Comparison of ENCODE assay signal across 27 cellular contexts in the genomic region with DNA sequence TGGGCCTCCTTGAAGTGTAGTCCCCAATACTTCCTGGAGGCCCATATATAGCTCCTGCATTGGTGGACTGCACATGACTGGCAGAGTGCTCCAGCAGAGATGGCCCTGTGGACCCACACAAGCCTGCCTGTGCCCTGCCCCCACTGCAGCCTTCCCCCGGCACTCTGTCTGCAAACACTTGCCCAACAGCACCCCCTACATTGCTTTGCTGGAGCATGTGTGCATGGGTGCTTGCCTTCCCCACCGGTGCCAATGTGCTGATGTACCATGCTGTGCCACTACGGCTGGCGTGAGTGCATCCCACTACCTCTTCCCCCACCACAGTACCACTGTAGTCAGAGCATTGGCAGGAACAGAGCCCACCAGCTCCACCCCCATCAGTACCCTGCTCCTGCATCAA.
"Had no signal": no experiment of that assay in that cellular context is flagged by ENCODE, and none has a peak within 500 bp of the region (broad histone marks: within the 10 kb centered on the region; RNA-seq: fewer than 3 reads in every experiment).

No MANE protein-coding gene starts in this region.

- H3K27ac ChIP-seq: dorsolateral prefrontal cortex, heart right ventricle, pancreas, right lobe of liver, thoracic aorta, tibial nerve, upper lobe of left lung, uterus had no signal

- DNase-seq: dorsolateral prefrontal cortex; effector CD4-positive, alpha-beta T cell; heart right ventricle; hippocampal formation; immature natural killer cell; mesenchymal stem cell; mucosa of descending colon; naive B cell; nephron progenitor cell; occipital lobe; retina; right lobe of liver; stimulated activated CD4-positive, alpha-beta T cell treated with anti-CD3 and anti-CD28 coated beads, Interleukin-2, amount 100 ng/mL, for 24 hours; stimulated activated CD4-positive, alpha-beta T cell treated with anti-CD3 and anti-CD28 coated beads, Interleukin-4, amount 100 ng/mL, for 24 hours; stimulated activated naive CD8-positive, alpha-beta T cell treated with anti-CD3 and anti-CD28 coated beads, Interleukin-15, Interleukin-2, amounts not matched to agents 100 U/mL and 50 U/mL, for 24 hours; uterus had no signal

- H3K4me3 ChIP-seq: dorsolateral prefrontal cortex, heart right ventricle, mucosa of descending colon, pancreas, right lobe of liver, smooth muscle cell, thoracic aorta, tibial nerve, upper lobe of left lung, uterus had no signal

- H3K36me3 ChIP-seq: heart right ventricle, pancreas, right lobe of liver, thoracic aorta, tibial nerve, upper lobe of left lung, uterus had no signal

- FAIRE-seq: colon, frontal cortex, keratinocyte, pancreas had no signal

- H3K4me3 Mint-ChIP-seq: immature natural killer cell; mesothelial cell of epicardium; nephron progenitor cell; stimulated activated memory B cell treated with anti-CD40 and anti-IgM and Interleukin-4, amounts not matched to agents 10 μg/mL and 1 μg/mL and 100 μg/mL, for 72 hours had no signal

- H3K4me2 ChIP-seq: smooth muscle cell had no signal

- H3K4me1 Mint-ChIP-seq: immature natural killer cell; mesothelial cell of epicardium; naive B cell; nephron progenitor cell; stimulated activated memory B cell treated with anti-CD40 and anti-IgM and Interleukin-4, amounts not matched to agents 10 μg/mL and 1 μg/mL and 100 μg/mL, for 72 hours had no signal

- H3K36me3 Mint-ChIP-seq: immature natural killer cell; mesothelial cell of epicardium; naive B cell; stimulated activated memory B cell treated with anti-CD40 and anti-IgM and Interleukin-4, amounts not matched to agents 10 μg/mL and 1 μg/mL and 100 μg/mL, for 72 hours had no signal

- H3K27ac Mint-ChIP-seq: immature natural killer cell; mesothelial cell of epicardium; naive B cell; nephron progenitor cell; stimulated activated memory B cell treated with anti-CD40 and anti-IgM and Interleukin-4, amounts not matched to agents 10 μg/mL and 1 μg/mL and 100 μg/mL, for 72 hours had no signal

- H3K27me3 Mint-ChIP-seq: naive B cell; stimulated activated memory B cell treated with anti-CD40 and anti-IgM and Interleukin-4, amounts not matched to agents 10 μg/mL and 1 μg/mL and 100 μg/mL, for 72 hours had no signal

- H3K27me3 ChIP-seq: dorsolateral prefrontal cortex, heart right ventricle, pancreas, right lobe of liver, tibial nerve, upper lobe of left lung, uterus had no signal

- H3K4me1 ChIP-seq: heart right ventricle, pancreas, right lobe of liver, tibial nerve, upper lobe of left lung, uterus had no signal

- ATAC-seq: heart right ventricle; left lobe of liver; mucosa of descending colon; pancreas; stimulated activated memory B cell treated with anti-CD40 and anti-IgM and Interleukin-4, amounts not matched to agents 10 μg/mL and 1 μg/mL and 100 μg/mL, for 72 hours; stimulated activated naive CD8-positive, alpha-beta T cell treated with anti-CD3 and anti-CD28 coated beads, Interleukin-15, Interleukin-2, amounts not matched to agents 100 U/mL and 50 U/mL, for 24 hours had no signal

- H3K9me3 ChIP-seq: pancreas, right lobe of liver, thoracic aorta, upper lobe of left lung, uterus had no signal
